In genomic region chrX:85203461-85203970, GRCh38 we compare ENCODE assay signal across 19 cellular contexts. TPM values are rescaled to one million over a fixed set of nuclear protein-coding genes. Genes with fewer than 3 reads are reported as not detected.
A peak's percentile ranks its signal among the peaks of the same experiment; 100 is the strongest.
DNase-seq lines count a peak whose midpoint lies in the region; ATAC-seq and TF ChIP-seq lines count a peak whose summit lies in the region.
"Had no signal": no experiment of that assay in that cellular context is flagged by ENCODE, and none has a peak within 500 bp of the region (broad histone marks: within the 10 kb centered on the region; RNA-seq: fewer than 3 reads in every experiment).

No MANE protein-coding gene starts in this region.

- H2BK12ac ChIP-seq in neuronal stem cell (ENCODE audit: low read length) = no peak overlapping the region

- H3K9ac ChIP-seq in neuronal stem cell (ENCODE audit: low read depth, low read length, poor library complexity) = no peak overlapping the region
- H3K9ac ChIP-seq: BLaER1 treated with 17β-estradiol and CSF1 and Interleukin-3, amounts not matched to agents 10 nM and 100 nM had no signal

- no peak overlapping the region for H3K27ac Mint-ChIP-seq in chondrocyte (ENCODE audit: unreplicated experiment)
- no peak overlapping the region for H3K27ac Mint-ChIP-seq in activated CD4-positive, alpha-beta T cell treated with anti-CD3 and anti-CD28 coated beads for 36 hours
- H3K27ac Mint-ChIP-seq: B cell; CD4-positive, alpha-beta T cell; CD8-positive, alpha-beta T cell had no signal

- POLR2A ChIA-PET in activated CD4-positive, alpha-beta T cell treated with anti-CD3 and anti-CD28 coated beads for 36 hours (lab: Charles Lee) = no interaction called here

- H3K36me3 Mint-ChIP-seq in chondrocyte (ENCODE audit: low read depth) = no peaks in the 10 kb centered on the region
- H3K36me3 Mint-ChIP-seq in activated CD4-positive, alpha-beta T cell treated with anti-CD3 and anti-CD28 coated beads for 36 hours (ENCODE audit: low read depth) = no peaks in the 10 kb centered on the region
- H3K36me3 Mint-ChIP-seq: CD8-positive, alpha-beta T cell had no signal

- no peak overlapping the region for H3K23ac ChIP-seq in neuronal stem cell (ENCODE audit: low read depth, low read length, poor library complexity)

- H3K4me1 ChIP-seq in neuronal stem cell (ENCODE audit: control insufficient read depth in 2 of 2, insufficient read depth in 1 of 2, low read depth in 1 of 2, low read length in 2 of 2) = peaks cover 0 to 6% of the 10 kb centered on the region in 2 donors
- H3K4me1 ChIP-seq in spleen = no peaks in the 10 kb centered on the region
- H3K4me1 ChIP-seq: A549; BLaER1 treated with 17β-estradiol and CSF1 and Interleukin-3, amounts not matched to agents 10 nM and 100 nM; Caco-2 had no signal

- H3K9me3 Mint-ChIP-seq in chondrocyte (ENCODE audit: low read depth) = peaks cover 3% of the 10 kb centered on the region
- no peaks in the 10 kb centered on the region for H3K9me3 Mint-ChIP-seq in activated CD4-positive, alpha-beta T cell treated with anti-CD3 and anti-CD28 coated beads for 36 hours (ENCODE audit: low read depth)
- H3K9me3 Mint-ChIP-seq: CD4-positive, alpha-beta T cell; CD8-positive, alpha-beta T cell had no signal

- H4K91ac ChIP-seq in neuronal stem cell (ENCODE audit: low read depth, low read length, poor library complexity) = no peak overlapping the region

- CTCF ChIA-PET in activated CD4-positive, alpha-beta T cell treated with anti-CD3 and anti-CD28 coated beads for 36 hours (lab: Charles Lee) = no interaction called here

- no peak overlapping the region for H3K4me3 Mint-ChIP-seq in chondrocyte (ENCODE audit: unreplicated experiment)
- no peak overlapping the region for H3K4me3 Mint-ChIP-seq in activated CD4-positive, alpha-beta T cell treated with anti-CD3 and anti-CD28 coated beads for 36 hours
- H3K4me3 Mint-ChIP-seq: B cell; CD4-positive, alpha-beta T cell; CD8-positive, alpha-beta T cell had no signal

- no peak overlapping the region for H3K18ac ChIP-seq in neuronal stem cell (ENCODE audit: low read length)

- no peak overlapping the region for H2BK5ac ChIP-seq in neuronal stem cell (ENCODE audit: low read length)

- no peak for TF ChIP-seq POLR2A in spleen (IDR thresholded peaks at IDR 0.05)

- no peak overlapping the region for H2AK5ac ChIP-seq in neuronal stem cell (ENCODE audit: low read depth, low read length)

- H3K27ac ChIP-seq in neuronal stem cell (replicated peaks; ENCODE audit: low read length) (peak overlapping the region; percentile 57), spleen (no peak overlapping the region)
- H3K27ac ChIP-seq: 22Rv1; A549; BLaER1 treated with 17β-estradiol and CSF1 and Interleukin-3, amounts not matched to agents 10 nM and 100 nM; C4-2B had no signal

- H3K27me3 Mint-ChIP-seq in chondrocyte (ENCODE audit: low read depth) = no peaks in the 10 kb centered on the region
- no peaks in the 10 kb centered on the region for H3K27me3 Mint-ChIP-seq in activated CD4-positive, alpha-beta T cell treated with anti-CD3 and anti-CD28 coated beads for 36 hours
- H3K27me3 Mint-ChIP-seq: B cell; CD4-positive, alpha-beta T cell had no signal

- no peaks in the 10 kb centered on the region for H3K79me1 ChIP-seq in neuronal stem cell (ENCODE audit: low read depth, low read length)

- no peaks in the 10 kb centered on the region for H3K9me3 ChIP-seq in neuronal stem cell (replicated peaks in 1 of 2; ENCODE audit: control insufficient read depth in 2 of 2, insufficient read depth in 1 of 2, low read depth in 1 of 2, low read length in 2 of 2)
- peaks cover 0 to 4% (median 0%) of the 10 kb centered on the region in 8 donors for H3K9me3 ChIP-seq in spleen
- H3K9me3 ChIP-seq: A549, Caco-2 had no signal

- no peak for ATAC-seq in activated CD4-positive, alpha-beta T cell treated with anti-CD3 and anti-CD28 coated beads for 36 hours
- ATAC-seq: A549; CD8-positive, alpha-beta T cell had no signal

- H3K4me1 Mint-ChIP-seq in chondrocyte (ENCODE audit: low read depth) = no peaks in the 10 kb centered on the region
- no peaks in the 10 kb centered on the region for H3K4me1 Mint-ChIP-seq in activated CD4-positive, alpha-beta T cell treated with anti-CD3 and anti-CD28 coated beads for 36 hours
- H3K4me1 Mint-ChIP-seq: B cell had no signal

- TF ChIP-seq CTCF in chondrocyte (IDR thresholded peaks at IDR 0.05) = no peak
- no peak for TF ChIP-seq CTCF in spleen (IDR thresholded peaks at IDR 0.05 in 8 of 11, conservative IDR thresholded peaks at IDR 0.05 in 3 of 11)

- no CpG with 5 or more reads among the region's 8 CpGs for WGBS in neuronal stem cell (ENCODE audit: extremely low coverage in 2 of 2, insufficient read length in 2 of 2, insufficient replicate concordance in 1 of 2), 2 donors
- WGBS in spleen, 5 donors = 87 to 93% (median 89%) methylated on average over 5 to 8 of the region's 8 CpGs

- H3K36me3 ChIP-seq in neuronal stem cell (replicated peaks in 1 of 2; ENCODE audit: control insufficient read depth in 2 of 2, insufficient read depth in 2 of 2, low read length in 2 of 2) (no peaks in the 10 kb centered on the region), spleen (no peaks in the 10 kb centered on the region)
- H3K36me3 ChIP-seq: BLaER1 treated with 17β-estradiol and CSF1 and Interleukin-3, amounts not matched to agents 10 nM and 100 nM had no signal

- H3K4ac ChIP-seq in neuronal stem cell (ENCODE audit: low read length) = no peak overlapping the region

- H3K4me3 ChIP-seq in neuronal stem cell (ENCODE audit: low read length in 2 of 2) (no peak overlapping the region), spleen (no peak overlapping the region)
- H3K4me3 ChIP-seq: A549; BLaER1 treated with 17β-estradiol and CSF1 and Interleukin-3, amounts not matched to agents 10 nM and 100 nM had no signal

- no peaks in the 10 kb centered on the region for H3K27me3 ChIP-seq in neuronal stem cell (ENCODE audit: control insufficient read depth in 3 of 3, insufficient read depth in 3 of 3, low read depth in 1 of 3, low read length in 3 of 3)
- no peaks in the 10 kb centered on the region for H3K27me3 ChIP-seq in spleen (replicated peaks in 1 of 7)

- no peak overlapping the region for H2BK120ac ChIP-seq in neuronal stem cell (ENCODE audit: low read depth, low read length)

- H4K8ac ChIP-seq in neuronal stem cell (ENCODE audit: low read depth, low read length) = no peak overlapping the region

- intact Hi-C loops in spleen (cut with DNase I; ENCODE audit: low total_unique reads) = no loop called here
- intact Hi-C loops in activated CD4-positive, alpha-beta T cell treated with anti-CD3 and anti-CD28 coated beads for 36 hours (cut with DNase I, micrococcal nuclease) = no loop called here

- H3K14ac ChIP-seq in neuronal stem cell (ENCODE audit: low read length) = no peak overlapping the region

- no peak overlapping the region for H2BK15ac ChIP-seq in neuronal stem cell (ENCODE audit: low read length)

- H3K4me2 ChIP-seq in neuronal stem cell (ENCODE audit: insufficient read depth, low read length, poor library complexity, severe bottlenecking) = no peak overlapping the region
- H3K4me2 ChIP-seq: A549; BLaER1 treated with 17β-estradiol and CSF1 and Interleukin-3, amounts not matched to agents 10 nM and 100 nM had no signal

- no peak overlapping the region for H2AFZ ChIP-seq in neuronal stem cell (ENCODE audit: low read length)

- DNase-seq in chondrocyte (ENCODE audit: low spot score) (peak; percentile 55), neuronal stem cell (ENCODE audit: low spot score) (no peak), spleen (peak; percentile 36), occipital lobe (lab: John Stamatoyannopoulos, UW) (no peak)
- no peak for DNase-seq in activated CD4-positive, alpha-beta T cell treated with anti-CD3 and anti-CD28 coated beads for 36 hours
- DNase-seq: AML-193; Caco-2; Calu3; CD4-positive, alpha-beta T cell; CD8-positive, alpha-beta T cell; DMS79 treated with DMSO at 0.1 percent for 48 hours; GF-D8 had no signal

RNA-seq across cellular contexts. Expression of gene SATL1, which starts 40.1 kb away (rescaled TPM):
- 0.15 TPM in 1 of 3 replicates, not detected in the others for total RNA-seq in chondrocyte
- 0.03 TPM for polyA plus RNA-seq in neuronal stem cell (2013, experiment 1 of 2)
- polyA plus RNA-seq in neuronal stem cell (2013, experiment 2 of 2) = 0.01 TPM
- not detected for total RNA-seq in spleen
- not detected for polyA plus RNA-seq in spleen
- total RNA-seq in occipital lobe = 1.2 TPM
- total RNA-seq in activated CD4-positive, alpha-beta T cell treated with anti-CD3 and anti-CD28 coated beads for 36 hours = not detected
- total RNA-seq: A172; B cell; Calu3; CD4-positive, alpha-beta T cell; CD8-positive, alpha-beta T cell had no signal
- polyA plus RNA-seq: BJ had no signal

RNA-seq across cellular contexts. Expression of gene ZNF711, which starts 40.3 kb away (rescaled TPM):
- total RNA-seq in chondrocyte (6.7 to 7.2 TPM (median 6.7 TPM) in 3 replicates), spleen (1 to 10 TPM; 3.7 to 9.6 (median 4.6) TPM), occipital lobe (127 TPM)
- 21.6 TPM for polyA plus RNA-seq in neuronal stem cell (2013, experiment 1 of 2)
- polyA plus RNA-seq in neuronal stem cell (2013, experiment 2 of 2) = 21.6 TPM
- polyA plus RNA-seq in spleen = 1 to 10 TPM; 1.9 to 4.3 (median 3.6) TPM
- total RNA-seq in activated CD4-positive, alpha-beta T cell treated with anti-CD3 and anti-CD28 coated beads for 36 hours = 1 to 10 TPM in 1 of 2 experiments, under 1 TPM in 1; 0.90 to 1.0 TPM
- total RNA-seq: A172 had no signal

Comparison
In these comparisons a context has a peak if more than half of its experiments do, and no peak if none do; other contexts are left out.
1. DNase-seq: peak in chondrocyte (single experiment) and spleen (single experiment); none in neuronal stem cell (single experiment), occipital lobe (single experiment) and activated CD4-positive, alpha-beta T cell treated with anti-CD3 and anti-CD28 coated beads for 36 hours (single experiment).
2. RNA of gene ZNF711, which starts 40.3 kb away (total RNA-seq): 127 TPM in occipital lobe (single experiment); 6.7 to 7.2 TPM in chondrocyte, 3.7 to 9.6 TPM in spleen and 0.90 to 1.0 TPM in activated CD4-positive, alpha-beta T cell treated with anti-CD3 and anti-CD28 coated beads for 36 hours; every median in the first group is over 10 times any median in the second.